In the genomic region with DNA sequence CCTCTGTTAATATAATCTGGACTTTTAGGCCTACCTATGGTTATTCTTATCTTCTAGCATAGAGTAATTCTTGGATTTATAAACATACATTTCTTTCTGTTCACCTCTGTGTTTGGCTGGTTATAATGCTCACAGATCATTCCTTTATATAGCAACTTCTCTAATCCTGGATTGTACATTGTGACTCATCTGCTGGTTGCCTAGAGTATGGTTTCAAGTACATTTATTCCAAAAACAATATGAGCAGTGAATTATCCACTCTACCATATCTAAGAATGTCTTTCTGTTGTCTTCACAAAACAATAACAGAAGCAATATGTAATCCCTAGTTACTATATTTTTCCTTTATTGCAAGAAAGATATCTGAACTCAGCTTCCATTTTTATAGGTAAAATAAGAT, we compare ENCODE assay signal across 16 cellular contexts. TPM values are rescaled to one million over a fixed set of nuclear protein-coding genes. Genes with fewer than 3 reads are reported as not detected.
A peak's percentile ranks its signal among the peaks of the same experiment; 100 is the strongest.
DNase-seq lines count a peak whose midpoint lies in the region; ATAC-seq and TF ChIP-seq lines count a peak whose summit lies in the region.
"Had no signal": no experiment of that assay in that cellular context is flagged by ENCODE, and none has a peak within 500 bp of the region (broad histone marks: within the 10 kb centered on the region; RNA-seq: fewer than 3 reads in every experiment).

No MANE protein-coding gene starts in this region.

- H3K36me3 ChIP-seq in gastrocnemius medialis (no peaks in the 10 kb centered on the region), upper lobe of left lung (no peaks in the 10 kb centered on the region)
- H3K36me3 ChIP-seq: cardiac muscle cell had no signal

- H3K4me3 ChIP-seq in fibroblast of villous mesenchyme (ENCODE audit: low read depth, low read length) (no peak overlapping the region), gastrocnemius medialis (no peak overlapping the region), upper lobe of left lung (no peak overlapping the region)
- H3K4me3 ChIP-seq: cardiac muscle cell had no signal

- no peaks in the 10 kb centered on the region for H3K9me3 ChIP-seq in gastrocnemius medialis
- H3K9me3 ChIP-seq in upper lobe of left lung: no peaks in the 10 kb centered on the region

- DNase-seq in GM03348 (ENCODE audit: low spot score) (peak; percentile 36), amniotic epithelial cell (ENCODE audit: low read depth) (peak; percentile 64), fibroblast of villous mesenchyme (ENCODE audit: low read depth) (peak; percentile 26), gastrocnemius medialis (no peak), globus pallidus (ENCODE audit: low spot score) (no peak), DMS 273 (lab: John Stamatoyannopoulos, UW; ENCODE audit: unreplicated experiment) (no peak), upper lobe of left lung (no peak)
- DNase-seq: CD4-positive, CD25-positive, alpha-beta regulatory T cell; NCI-H1105 treated with DMSO at 0.1 percent for 48 hours; NCI-H446 treated with DMSO at 0.1 percent for 48 hours; stimulated activated naive CD8-positive, alpha-beta T cell treated with anti-CD3 and anti-CD28 coated beads, Interleukin-15, Interleukin-2, amounts not matched to agents 100 U/mL and 50 U/mL, for 24 hours; T-helper 2 cell had no signal

- no peaks in the 10 kb centered on the region for H3K27me3 ChIP-seq in gastrocnemius medialis
- no peaks in the 10 kb centered on the region for H3K27me3 ChIP-seq in upper lobe of left lung
- H3K27me3 ChIP-seq: cardiac muscle cell had no signal

- in situ Hi-C loops in gastrocnemius medialis (cut with MboI; ENCODE audit: low sequenced_read_pairs in 4 of 4): no loop called here

- H3K27ac ChIP-seq in gastrocnemius medialis (peak overlapping the region in 2 of 4 donors; percentile 37 to 51), upper lobe of left lung (no peak overlapping the region)
- H3K27ac ChIP-seq: cardiac muscle cell had no signal

- peaks cover 0 to 12% of the 10 kb centered on the region in 2 donors for H3K4me1 ChIP-seq in gastrocnemius medialis
- no peaks in the 10 kb centered on the region for H3K4me1 ChIP-seq in upper lobe of left lung

- intact Hi-C loops in gastrocnemius medialis (cut with DNase I; ENCODE audit: low total_unique reads): no loop called here

- peak; percentile 68 to 86 for ATAC-seq in gastrocnemius medialis
- ATAC-seq in HG02610 (IDR thresholded peaks at IDR 0.05; ENCODE audit: unreplicated experiment): no peak
- no peak for ATAC-seq in upper lobe of left lung (ENCODE audit: low FRiP score in 2 of 2)
- ATAC-seq: activated T-helper 17 cell treated with anti-CD3 and anti-CD28 coated beads, Interleukin-2, amount 50 U/mL, for 72 hours; HepG2; stimulated activated naive CD8-positive, alpha-beta T cell treated with anti-CD3 and anti-CD28 coated beads, Interleukin-15, Interleukin-2, amounts not matched to agents 100 U/mL and 50 U/mL, for 24 hours had no signal

- TF ChIP-seq CTCF in fibroblast of villous mesenchyme (IDR thresholded peaks at IDR 0.05; ENCODE audit: insufficient read depth, low read depth, low read length) (no peak), gastrocnemius medialis (IDR thresholded peaks at IDR 0.05 in 4 of 5, conservative IDR thresholded peaks at IDR 0.05 in 1 of 5) (no peak), upper lobe of left lung (IDR thresholded peaks at IDR 0.05) (no peak)

- no peak for TF ChIP-seq EP300 in upper lobe of left lung (IDR thresholded peaks at IDR 0.05)

- TF ChIP-seq POLR2A in gastrocnemius medialis (IDR thresholded peaks at IDR 0.05) (no peak), upper lobe of left lung (IDR thresholded peaks at IDR 0.05) (no peak)

RNA-seq across cellular contexts. Expression of gene FSIP1, which starts 35.3 kb away (rescaled TPM):
- total RNA-seq in fibroblast of villous mesenchyme (0.97 and 2.6 TPM in 2 replicates), gastrocnemius medialis (10 to 100 TPM in 1 of 4 donors, 1 to 10 TPM in 1, under 1 TPM in 1, not detected in 1; 0.11 to 23.9 (median 1.0) TPM), upper lobe of left lung (1 to 10 TPM in 1 of 6 donors, under 1 TPM in 3, not detected in 2; 0.26 to 3.2 (median 0.79) TPM)

Comparison
In these comparisons a context has a peak if more than half of its experiments do, and no peak if none do; other contexts are left out.
1. DNase-seq: peak in GM03348 (single experiment), amniotic epithelial cell (single experiment) and fibroblast of villous mesenchyme (single experiment); none in gastrocnemius medialis (0 of 2), globus pallidus (single experiment), DMS 273 (single experiment) and upper lobe of left lung (0 of 2).
2. ATAC-seq: peak in gastrocnemius medialis (2 of 2); none in HG02610 (single experiment) and upper lobe of left lung (0 of 2).